ENCODE assay signal across 13 cellular contexts in the genomic region with DNA sequence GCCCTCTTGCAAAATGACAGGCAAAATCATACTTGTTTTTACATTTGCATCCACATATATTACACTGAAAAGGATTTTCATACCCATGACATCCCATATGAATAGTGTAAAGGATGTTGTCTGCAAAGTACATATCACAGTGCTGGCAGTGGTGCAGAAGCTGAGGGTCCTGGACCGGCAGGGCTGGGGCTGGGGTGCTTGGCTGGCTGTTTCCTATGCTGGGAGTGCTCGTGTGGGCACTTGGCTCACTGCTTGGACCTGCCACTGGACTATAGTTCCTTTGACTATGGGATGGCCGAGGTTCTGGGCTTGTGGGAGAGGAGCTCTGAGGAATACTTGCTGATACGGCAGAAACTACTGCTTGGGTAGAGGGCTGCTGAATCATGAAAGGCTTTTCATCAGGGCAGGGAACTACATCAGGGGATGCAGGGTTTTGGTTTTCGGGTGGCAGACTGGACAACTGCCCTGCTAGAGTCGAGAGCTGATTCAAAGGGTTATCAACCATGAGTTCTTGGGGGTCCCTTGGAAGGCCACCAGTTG. TPM values are rescaled to one million over a fixed set of nuclear protein-coding genes. Genes with fewer than 3 reads are reported as not detected.
DNase-seq lines count a peak whose midpoint lies in the region; ATAC-seq, FAIRE-seq and TF ChIP-seq lines count a peak whose summit lies in the region.
"Had no signal": no experiment of that assay in that cellular context is flagged by ENCODE, and none has a peak within 500 bp of the region (broad histone marks: within the 10 kb centered on the region; RNA-seq: fewer than 3 reads in every experiment).

No MANE protein-coding gene starts in this region.

- peaks cover 0 to 19% of the 10 kb centered on the region in 2 donors for H3K36me3 Mint-ChIP-seq in activated T-cell treated with anti-CD3 and anti-CD28 coated beads, Interleukin-2, amount 50 U/mL, for 72 hours (ENCODE audit: insufficient read depth in 2 of 2)
- H3K36me3 Mint-ChIP-seq in CD8-positive, alpha-beta T cell: peaks cover 63% of the 10 kb centered on the region

- no peaks in the 10 kb centered on the region for H4K20me1 ChIP-seq in K562 (replicated peaks; ENCODE audit: control insufficient read depth, insufficient read depth, low read length)

- H3K36me3 ChIP-seq in CD8-positive, alpha-beta T cell (ENCODE audit: insufficient read depth, low read length): peaks cover 33% of the 10 kb centered on the region
- H3K36me3 ChIP-seq in K562 (ENCODE audit: control insufficient read depth, insufficient read depth, low read length): peaks cover 63% of the 10 kb centered on the region; the same call in 2 of the 3 replicates

- no peak for TF ChIP-seq CTCF in CD8-positive, alpha-beta T cell (IDR thresholded peaks at IDR 0.05)
- no peak for TF ChIP-seq CTCF in K562 (IDR thresholded peaks at IDR 0.05 in 2 of 3, conservative IDR thresholded peaks at IDR 0.05 in 1 of 3; ENCODE audit: insufficient read depth in 2 of 3, low read depth in 1 of 3, low read length in 3 of 3)

- peaks cover 2% of the 10 kb centered on the region; the same call in 2 of the 3 replicates for H3K79me2 ChIP-seq in K562 (ENCODE audit: control insufficient read depth, insufficient read depth, low read length)

- WGBS in K562 (ENCODE audit: insufficient coverage, low coverage, missing lambda C conversion rate): 92% methylated on average over 5 of the region's 6 CpGs

- CTCF ChIA-PET in CD8-positive, alpha-beta T cell (lab: Charles Lee): no interaction called here
- CTCF ChIA-PET in K562 (lab: Yijun Ruan, JAX; ENCODE audit: low intra/inter-chr PET ratio): no interaction called here

- no peak for TF ChIP-seq EP300 in K562 (IDR thresholded peaks at IDR 0.05; ENCODE audit: low read length)

- no peak overlapping the region for H2AFZ ChIP-seq in K562 (ENCODE audit: low read depth, low read length)

- H3K27ac Mint-ChIP-seq in activated T-cell treated with anti-CD3 and anti-CD28 coated beads, Interleukin-2, amount 50 U/mL, for 72 hours: peak overlapping the region; percentile 27
- peak overlapping the region; percentile 67 for H3K27ac Mint-ChIP-seq in CD8-positive, alpha-beta T cell
- H3K27ac Mint-ChIP-seq: B cell had no signal

- H3K4me1 Mint-ChIP-seq in activated T-cell treated with anti-CD3 and anti-CD28 coated beads, Interleukin-2, amount 50 U/mL, for 72 hours (ENCODE audit: low read depth): no peaks in the 10 kb centered on the region
- H3K4me1 Mint-ChIP-seq in CD8-positive, alpha-beta T cell (ENCODE audit: low read depth): peaks cover 13% of the 10 kb centered on the region
- H3K4me1 Mint-ChIP-seq: B cell had no signal

- H3K9me3 ChIP-seq in CD8-positive, alpha-beta T cell (ENCODE audit: low read length): no peaks in the 10 kb centered on the region
- no peaks in the 10 kb centered on the region for H3K9me3 ChIP-seq in K562 (replicated peaks; ENCODE audit: control insufficient read depth, insufficient read depth, low read depth, low read length)
- H3K9me3 ChIP-seq: BLaER1 treated with 17β-estradiol and CSF1 and Interleukin-3, amounts not matched to agents 10 nM and 100 nM; HAP-1 had no signal

- TF ChIP-seq POLR2A in K562 (conservative IDR thresholded peaks at IDR 0.05): no peak

- no peaks in the 10 kb centered on the region for H3K27me3 Mint-ChIP-seq in activated T-cell treated with anti-CD3 and anti-CD28 coated beads, Interleukin-2, amount 50 U/mL, for 72 hours (ENCODE audit: low read depth)
- H3K27me3 Mint-ChIP-seq in CD8-positive, alpha-beta T cell (ENCODE audit: low read depth): no peaks in the 10 kb centered on the region
- H3K27me3 Mint-ChIP-seq: B cell; CD8-positive, alpha-beta memory T cell had no signal

- no peaks in the 10 kb centered on the region for H3K9me3 Mint-ChIP-seq in activated T-cell treated with anti-CD3 and anti-CD28 coated beads, Interleukin-2, amount 50 U/mL, for 72 hours
- no peaks in the 10 kb centered on the region for H3K9me3 Mint-ChIP-seq in CD8-positive, alpha-beta T cell
- H3K9me3 Mint-ChIP-seq: CD8-positive, alpha-beta memory T cell had no signal

- H3K27ac ChIP-seq in CD8-positive, alpha-beta T cell (ENCODE audit: low read depth, low read length): no peak overlapping the region
- no peak overlapping the region for H3K27ac ChIP-seq in K562 (ENCODE audit: extremely low read depth, low read depth, low read length)
- H3K27ac ChIP-seq: BLaER1 treated with 17β-estradiol and CSF1 and Interleukin-3, amounts not matched to agents 10 nM and 100 nM had no signal

- no peak for DNase-seq in activated T-cell treated with anti-CD3 and anti-CD28 coated beads, Interleukin-2, amount 50 U/mL, for 72 hours
- DNase-seq in activated T-cell treated with anti-CD3 and anti-CD28 coated beads, Interleukin-2, amount 50 U/mL, for 1 hour: no peak
- no peak for DNase-seq in CD8-positive, alpha-beta T cell
- DNase-seq in K562 (ENCODE audit: extremely low read depth in 1 of 4, low spot score in 3 of 4) (no peak), germinal center (ENCODE audit: low spot score) (no peak)
- DNase-seq: 8988T; CD8-positive, alpha-beta memory T cell; COR-L47 had no signal

- in situ Hi-C loops in K562 (cut with MboI): no loop called here

- intact Hi-C loops in CD8-positive, alpha-beta T cell (cut with DNase I, micrococcal nuclease): no loop called here
- intact Hi-C loops in K562 (cut with micrococcal nuclease): no loop called here

- POLR2A ChIA-PET in CD8-positive, alpha-beta T cell (lab: Charles Lee): no interaction called here
- POLR2A ChIA-PET in K562 (lab: Yijun Ruan, JAX): no interaction called here

- H3K27me3 ChIP-seq in CD8-positive, alpha-beta T cell (ENCODE audit: insufficient read depth, low read length): no peaks in the 10 kb centered on the region
- no peaks in the 10 kb centered on the region for H3K27me3 ChIP-seq in K562 (ENCODE audit: control insufficient read depth in 2 of 2, insufficient read depth in 2 of 2, low read length in 2 of 2)
- H3K27me3 ChIP-seq: BLaER1 treated with 17β-estradiol and CSF1 and Interleukin-3, amounts not matched to agents 10 nM and 100 nM had no signal

- ATAC-seq in activated T-cell treated with anti-CD3 and anti-CD28 coated beads, Interleukin-2, amount 50 U/mL, for 72 hours (replicated peaks in 1 of 2): no peak
- ATAC-seq in CD8-positive, alpha-beta T cell: no peak
- ATAC-seq in K562 (no peak; the same call in 2 of the 3 replicates), GM21381 (IDR thresholded peaks at IDR 0.05; ENCODE audit: unreplicated experiment) (no peak), esophagus mucosa (no peak)

- H3K4me3 ChIP-seq in CD8-positive, alpha-beta T cell (ENCODE audit: low read depth, low read length): no peak overlapping the region
- no peak overlapping the region for H3K4me3 ChIP-seq in K562
- H3K4me3 ChIP-seq: BLaER1 treated with 17β-estradiol and CSF1 and Interleukin-3, amounts not matched to agents 10 nM and 100 nM; HAP-1 had no signal

- H3K4me1 ChIP-seq in CD8-positive, alpha-beta T cell (ENCODE audit: insufficient read depth, low read length): no peaks in the 10 kb centered on the region
- H3K4me1 ChIP-seq in K562 (replicated peaks in 1 of 2; ENCODE audit: control insufficient read depth in 2 of 2, insufficient read depth in 2 of 2, low read length in 2 of 2): no peaks in the 10 kb centered on the region
- H3K4me1 ChIP-seq: HAP-1 had no signal

- no peak for FAIRE-seq in K562 (lab: Jason Lieb, UNC)

- H3K9me1 ChIP-seq in K562 (ENCODE audit: control insufficient read depth, insufficient read depth, low read length): no peaks in the 10 kb centered on the region

- no TSS peak for BruUV-seq in K562 (replicated peaks; lab: Mats Ljungman, UMichigan)

- no peak overlapping the region for H3K9ac ChIP-seq in K562 (ENCODE audit: insufficient read depth in 1 of 2, low read depth in 2 of 2, low read length in 2 of 2)
- H3K9ac ChIP-seq: BLaER1 treated with 17β-estradiol and CSF1 and Interleukin-3, amounts not matched to agents 10 nM and 100 nM had no signal

- no peak overlapping the region for H3K4me3 Mint-ChIP-seq in activated T-cell treated with anti-CD3 and anti-CD28 coated beads, Interleukin-2, amount 50 U/mL, for 72 hours
- H3K4me3 Mint-ChIP-seq in CD8-positive, alpha-beta T cell: no peak overlapping the region
- H3K4me3 Mint-ChIP-seq: B cell; CD8-positive, alpha-beta memory T cell had no signal

- no peak overlapping the region for H3K4me2 ChIP-seq in K562 (ENCODE audit: insufficient read depth, low read length)
- H3K4me2 ChIP-seq: BLaER1 treated with 17β-estradiol and CSF1 and Interleukin-3, amounts not matched to agents 10 nM and 100 nM had no signal

- no peak for TF ChIP-seq RAD21 in K562 (CRISPR knock-in tag; conservative IDR thresholded peaks at IDR 0.05 in 1 of 2, IDR thresholded peaks at IDR 0.05 in 1 of 2)

RNA-seq across cellular contexts. Expression of a gene that starts 13.7 kb away (rescaled TPM):
- total RNA-seq in activated T-cell treated with anti-CD3 and anti-CD28 coated beads, Interleukin-2, amount 50 U/mL, for 72 hours: 1 to 10 TPM; 6.5 to 7.1 TPM
- total RNA-seq in CD8-positive, alpha-beta T cell: 10 to 100 TPM; 20.5 to 20.9 TPM
- 7.6 and 11.3 TPM in 2 replicates for total RNA-seq in K562 (2011; cell fraction: chromatin; rRNA removed; ENCODE audit: low replicate concordance)
- 4.2 and 6.6 TPM in 2 replicates for total RNA-seq in K562 (2011; cell fraction: nucleolus; rRNA removed)
- 9.5 and 17.5 TPM in 2 replicates for total RNA-seq in K562 (2011; cell fraction: nucleoplasm; rRNA removed)
- 10.5 and 13.2 TPM in 2 replicates for total RNA-seq in K562 (2014; rRNA removed)
- total RNA-seq in K562 (2014; rRNA removed; fragmentation: Illumina TruSeq; extraction: Trizol): 16.3 and 18.9 TPM in 2 replicates
- total RNA-seq in K562 (2015; rRNA removed; fragmentation: Illumina TruSeq; extraction: Trizol): 12.7 and 13.8 TPM in 2 replicates
- total RNA-seq in K562 (2021): 14.3 and 17.0 TPM in 2 replicates
- 18.9 and 21.5 TPM in 2 replicates for polyA plus RNA-seq in K562 (2011; rRNA removed)
- polyA plus RNA-seq in K562 (2011; cell fraction: cytosol; rRNA removed): 7.3 and 11.0 TPM in 2 replicates
- 8.7 and 9.7 TPM in 2 replicates for polyA plus RNA-seq in K562 (2011; cell fraction: nucleus; rRNA removed)
- polyA plus RNA-seq in K562 (2012): 11.5 and 14.8 TPM in 2 replicates
- polyA plus RNA-seq in K562 (2014; fragmentation: Illumina TruSeq; extraction: Trizol): 16.3 and 16.4 TPM in 2 replicates
- polyA plus RNA-seq in K562 (2014; fragmentation: Nextera tagmentation; extraction: Ambion mirVana): 10 to 100 TPM; 46.5 to 49.7 TPM
- polyA plus RNA-seq in K562 (2014; rRNA removed): 19.3 and 23.3 TPM in 2 replicates
- polyA minus RNA-seq in K562 (2011; rRNA and poly(A)+ RNA removed): 12.3 and 12.8 TPM in 2 replicates
- 4.7 and 4.9 TPM in 2 replicates for polyA minus RNA-seq in K562 (2011; cell fraction: cytosol; rRNA and poly(A)+ RNA removed)
- polyA minus RNA-seq in K562 (2011; cell fraction: nucleus; rRNA and poly(A)+ RNA removed): 5.4 and 7.1 TPM in 2 replicates
- total RNA-seq in esophagus mucosa: 2.7 TPM

RNA-seq across cellular contexts. Expression of a gene that starts 14.7 kb away (rescaled TPM):
- 10 to 100 TPM; 13.2 to 15.2 TPM for total RNA-seq in activated T-cell treated with anti-CD3 and anti-CD28 coated beads, Interleukin-2, amount 50 U/mL, for 72 hours
- total RNA-seq in CD8-positive, alpha-beta T cell: 10 to 100 TPM; 89.5 to 96.1 TPM
- total RNA-seq in K562 (2011; cell fraction: chromatin; rRNA removed; ENCODE audit: low replicate concordance): 9.1 and 30.0 TPM in 2 replicates
- 5.0 and 6.7 TPM in 2 replicates for total RNA-seq in K562 (2011; cell fraction: nucleolus; rRNA removed)
- total RNA-seq in K562 (2011; cell fraction: nucleoplasm; rRNA removed): 12.0 and 18.2 TPM in 2 replicates
- total RNA-seq in K562 (2014; rRNA removed) (3.8 and 5.4 TPM in 2 replicates), K562 (2014; rRNA removed; fragmentation: Illumina TruSeq; extraction: Trizol) (6.1 and 8.5 TPM in 2 replicates), K562 (2015; rRNA removed; fragmentation: Illumina TruSeq; extraction: Trizol) (4.4 and 5.4 TPM in 2 replicates), K562 (2021) (11.3 and 12.7 TPM in 2 replicates), esophagus mucosa (7.7 TPM)
- polyA plus RNA-seq in K562 (2011; rRNA removed) (12.4 and 12.5 TPM in 2 replicates), K562 (2014; fragmentation: Illumina TruSeq; extraction: Trizol) (12.9 and 19.6 TPM in 2 replicates), K562 (2014; fragmentation: Nextera tagmentation; extraction: Ambion mirVana) (10 to 100 TPM; 11.2 to 13.8 TPM), K562 (2014; rRNA removed) (8.5 and 13.6 TPM in 2 replicates)
- polyA plus RNA-seq in K562 (2011; cell fraction: cytosol; rRNA removed): 5.4 and 6.6 TPM in 2 replicates
- polyA plus RNA-seq in K562 (2011; cell fraction: nucleus; rRNA removed): 12.2 and 12.3 TPM in 2 replicates
- polyA plus RNA-seq in K562 (2012): 4.7 and 7.7 TPM in 2 replicates
- polyA minus RNA-seq in K562 (2011; rRNA and poly(A)+ RNA removed): 13.9 and 15.3 TPM in 2 replicates
- 4.0 and 5.3 TPM in 2 replicates for polyA minus RNA-seq in K562 (2011; cell fraction: cytosol; rRNA and poly(A)+ RNA removed)
- polyA minus RNA-seq in K562 (2011; cell fraction: nucleus; rRNA and poly(A)+ RNA removed): 5.5 and 10.9 TPM in 2 replicates

RNA-seq across cellular contexts. Expression of a gene that starts 14.9 kb away (rescaled TPM):
- total RNA-seq in activated T-cell treated with anti-CD3 and anti-CD28 coated beads, Interleukin-2, amount 50 U/mL, for 72 hours: 10 to 100 TPM; 24.4 to 29.8 TPM
- 10 to 100 TPM; 18.2 to 18.5 TPM for total RNA-seq in CD8-positive, alpha-beta T cell
- total RNA-seq in K562 (2011; cell fraction: chromatin; rRNA removed; ENCODE audit: low replicate concordance): 4.9 and 17.0 TPM in 2 replicates
- total RNA-seq in K562 (2011; cell fraction: nucleolus; rRNA removed): 2.0 and 4.6 TPM in 2 replicates
- 3.4 and 5.6 TPM in 2 replicates for total RNA-seq in K562 (2011; cell fraction: nucleoplasm; rRNA removed)
- total RNA-seq in K562 (2014; rRNA removed) (2.9 TPM in 2 replicates), K562 (2014; rRNA removed; fragmentation: Illumina TruSeq; extraction: Trizol) (4.0 and 5.7 TPM in 2 replicates), K562 (2015; rRNA removed; fragmentation: Illumina TruSeq; extraction: Trizol) (4.6 TPM in 2 replicates), K562 (2021) (7.8 and 8.0 TPM in 2 replicates), esophagus mucosa (21.1 TPM)
- polyA plus RNA-seq in K562 (2011; rRNA removed) (8.0 TPM in 2 replicates), K562 (2014; fragmentation: Illumina TruSeq; extraction: Trizol) (5.0 and 5.8 TPM in 2 replicates), K562 (2014; fragmentation: Nextera tagmentation; extraction: Ambion mirVana) (1 to 10 TPM; 4.7 to 9.1 TPM), K562 (2014; rRNA removed) (5.5 and 6.0 TPM in 2 replicates)
- polyA plus RNA-seq in K562 (2011; cell fraction: cytosol; rRNA removed): 1.2 and 2.4 TPM in 2 replicates
- polyA plus RNA-seq in K562 (2011; cell fraction: nucleus; rRNA removed): 6.6 and 15.4 TPM in 2 replicates
- polyA plus RNA-seq in K562 (2012): 3.4 TPM in 2 replicates
- polyA minus RNA-seq in K562 (2011; rRNA and poly(A)+ RNA removed): 6.0 and 6.2 TPM in 2 replicates
- 2.4 and 3.2 TPM in 2 replicates for polyA minus RNA-seq in K562 (2011; cell fraction: cytosol; rRNA and poly(A)+ RNA removed)
- polyA minus RNA-seq in K562 (2011; cell fraction: nucleus; rRNA and poly(A)+ RNA removed): 3.1 and 6.6 TPM in 2 replicates

RNA-seq across cellular contexts. Expression of a gene that starts 39.8 kb away (rescaled TPM):
- 10 to 100 TPM; 11.6 to 11.8 TPM for total RNA-seq in activated T-cell treated with anti-CD3 and anti-CD28 coated beads, Interleukin-2, amount 50 U/mL, for 72 hours
- 1 to 10 TPM; 2.2 to 2.8 TPM for total RNA-seq in CD8-positive, alpha-beta T cell
- 4.6 and 15.2 TPM in 2 replicates for total RNA-seq in K562 (2011; cell fraction: chromatin; rRNA removed; ENCODE audit: low replicate concordance)
- 1.3 and 1.7 TPM in 2 replicates for total RNA-seq in K562 (2011; cell fraction: nucleolus; rRNA removed)
- total RNA-seq in K562 (2011; cell fraction: nucleoplasm; rRNA removed): 2.5 and 4.4 TPM in 2 replicates
- total RNA-seq in K562 (2014; rRNA removed) (5.5 and 7.5 TPM in 2 replicates), K562 (2014; rRNA removed; fragmentation: Illumina TruSeq; extraction: Trizol) (9.2 and 10.8 TPM in 2 replicates), K562 (2015; rRNA removed; fragmentation: Illumina TruSeq; extraction: Trizol) (6.2 and 7.5 TPM in 2 replicates), K562 (2021) (6.5 and 7.8 TPM in 2 replicates), esophagus mucosa (4.7 TPM)
- polyA plus RNA-seq in K562 (2011; rRNA removed) (4.8 and 7.5 TPM in 2 replicates), K562 (2014; fragmentation: Illumina TruSeq; extraction: Trizol) (9.6 and 10.1 TPM in 2 replicates), K562 (2014; fragmentation: Nextera tagmentation; extraction: Ambion mirVana) (1 to 10 TPM; 2.5 to 3.0 TPM), K562 (2014; rRNA removed) (5.4 and 6.7 TPM in 2 replicates)
- polyA plus RNA-seq in K562 (2011; cell fraction: cytosol; rRNA removed): 1.1 and 1.8 TPM in 2 replicates
- 3.9 and 5.2 TPM in 2 replicates for polyA plus RNA-seq in K562 (2011; cell fraction: nucleus; rRNA removed)
- 4.6 and 7.1 TPM in 2 replicates for polyA plus RNA-seq in K562 (2012)
- polyA minus RNA-seq in K562 (2011; rRNA and poly(A)+ RNA removed): 11.9 and 13.3 TPM in 2 replicates
- 2.1 and 2.9 TPM in 2 replicates for polyA minus RNA-seq in K562 (2011; cell fraction: cytosol; rRNA and poly(A)+ RNA removed)
- 1.9 and 7.8 TPM in 2 replicates for polyA minus RNA-seq in K562 (2011; cell fraction: nucleus; rRNA and poly(A)+ RNA removed)
